In genomic region chr20:57468523-57469417, GRCh38 we compare ENCODE assay signal across 19 cellular contexts. TPM values are rescaled to one million over a fixed set of nuclear protein-coding genes. Genes with fewer than 3 reads are reported as not detected.
DNase-seq lines count a peak whose midpoint lies in the region; TF ChIP-seq lines count a peak whose summit lies in the region.
"Had no signal": no experiment of that assay in that cellular context is flagged by ENCODE, and none has a peak within 500 bp of the region (broad histone marks: within the 10 kb centered on the region; RNA-seq: fewer than 3 reads in every experiment).

No MANE protein-coding gene starts in this region.

- TF ChIP-seq EP300 in tibial nerve (IDR thresholded peaks at IDR 0.05): no peak

- peak overlapping the region in 8 of 11 experiments; percentile 12 to 88 (median 81); a peak in 12 of 22 replicates for H3K9ac ChIP-seq in BLaER1 treated with 17β-estradiol and CSF1 and Interleukin-3, amounts not matched to agents 10 nM and 100 nM

- no peaks in the 10 kb centered on the region for H3K27me3 ChIP-seq in BLaER1 treated with 17β-estradiol and CSF1 and Interleukin-3, amounts not matched to agents 10 nM and 100 nM
- H3K27me3 ChIP-seq in esophagus squamous epithelium (peaks cover 0 to 64% (median 0%) of the 10 kb centered on the region in 4 donors), tibial nerve (peaks cover 0 to 39% of the 10 kb centered on the region in 2 donors), adrenal gland (no peaks in the 10 kb centered on the region)
- H3K27me3 ChIP-seq: uterus had no signal

- no peaks in the 10 kb centered on the region for H3K36me3 ChIP-seq in BLaER1 treated with 17β-estradiol and CSF1 and Interleukin-3, amounts not matched to agents 10 nM and 100 nM
- H3K36me3 ChIP-seq in esophagus squamous epithelium: no peaks in the 10 kb centered on the region
- H3K36me3 ChIP-seq in tibial nerve: no peaks in the 10 kb centered on the region
- no peaks in the 10 kb centered on the region for H3K36me3 ChIP-seq in adrenal gland (replicated peaks in 1 of 2)
- H3K36me3 ChIP-seq: uterus had no signal

- H3K4me2 ChIP-seq in BLaER1 treated with 17β-estradiol and CSF1 and Interleukin-3, amounts not matched to agents 10 nM and 100 nM: peak overlapping the region; percentile 48 to 99 (median 96)

- no peaks in the 10 kb centered on the region for H3K9me3 Mint-ChIP-seq in IgD-negative memory B cell
- H3K9me3 Mint-ChIP-seq in activated CD4-positive, alpha-beta T cell treated with anti-CD3 and anti-CD28 coated beads, Interleukin-2, amount 10 ng/mL, durations not matched to agents 24 days and 14 days: no peaks in the 10 kb centered on the region
- H3K9me3 Mint-ChIP-seq: activated naive CD4-positive, alpha-beta T cell treated with anti-CD3 and anti-CD28 coated beads for 36 hours; stimulated activated naive CD8-positive, alpha-beta T cell treated with anti-CD3 and anti-CD28 coated beads, Interleukin-15, Interleukin-2, amounts not matched to agents 100 ng/mL and 50 ng/mL, for 24 hours had no signal

- peaks cover 27 to 36% (median 32%) of the 10 kb centered on the region in 3 donors for H3K4me1 Mint-ChIP-seq in IgD-negative memory B cell
- peaks cover 5% of the 10 kb centered on the region for H3K4me1 Mint-ChIP-seq in activated CD4-positive, alpha-beta T cell treated with anti-CD3 and anti-CD28 coated beads, Interleukin-2, amount 10 ng/mL, durations not matched to agents 24 days and 14 days

- H3K4me3 ChIP-seq in BLaER1 treated with 17β-estradiol and CSF1 and Interleukin-3, amounts not matched to agents 10 nM and 100 nM: no peak overlapping the region
- no peak overlapping the region for H3K4me3 ChIP-seq in esophagus squamous epithelium
- no peak overlapping the region for H3K4me3 ChIP-seq in tibial nerve
- no peak overlapping the region for H3K4me3 ChIP-seq in adrenal gland
- H3K4me3 ChIP-seq: uterus had no signal

- peaks cover 13% of the 10 kb centered on the region for H3K27me3 Mint-ChIP-seq in IgD-negative memory B cell
- H3K27me3 Mint-ChIP-seq in activated CD4-positive, alpha-beta T cell treated with anti-CD3 and anti-CD28 coated beads, Interleukin-2, amount 10 ng/mL, durations not matched to agents 24 days and 14 days: no peaks in the 10 kb centered on the region
- H3K27me3 Mint-ChIP-seq: stimulated activated naive CD8-positive, alpha-beta T cell treated with anti-CD3 and anti-CD28 coated beads, Interleukin-15, Interleukin-2, amounts not matched to agents 100 ng/mL and 50 ng/mL, for 24 hours had no signal

- no peak for TF ChIP-seq POLR2A in esophagus squamous epithelium (IDR thresholded peaks at IDR 0.05)
- no peak for TF ChIP-seq POLR2A in tibial nerve (IDR thresholded peaks at IDR 0.05)
- TF ChIP-seq POLR2A in adrenal gland (IDR thresholded peaks at IDR 0.05): no peak

- H4K20me1 ChIP-seq in BLaER1 treated with 17β-estradiol and CSF1 and Interleukin-3, amounts not matched to agents 10 nM and 100 nM: no peaks in the 10 kb centered on the region

- no peak for TF ChIP-seq CTCF in esophagus squamous epithelium (IDR thresholded peaks at IDR 0.05)
- no peak for TF ChIP-seq CTCF in tibial nerve (IDR thresholded peaks at IDR 0.05)
- TF ChIP-seq CTCF in adrenal gland (IDR thresholded peaks at IDR 0.05): no peak

- intact Hi-C loops in esophagus squamous epithelium (cut with DNase I) (no loop called here), posterior vena cava (cut with DNase I) (no loop called here), adrenal gland (cut with DNase I) (no loop called here)
- intact Hi-C loops in activated CD4-positive, alpha-beta T cell treated with anti-CD3 and anti-CD28 coated beads, Interleukin-2, amount 10 ng/mL, durations not matched to agents 24 days and 14 days (cut with micrococcal nuclease): no loop called here

- H3K4me1 ChIP-seq in BLaER1 treated with 17β-estradiol and CSF1 and Interleukin-3, amounts not matched to agents 10 nM and 100 nM: peaks cover 90 to 100% (median 100%) of the 10 kb centered on the region in 10 experiments
- H3K4me1 ChIP-seq in esophagus squamous epithelium (peaks cover 0 to 7% (median 3%) of the 10 kb centered on the region in 3 donors), tibial nerve (no peaks in the 10 kb centered on the region), adrenal gland (replicated peaks in 1 of 2) (no peaks in the 10 kb centered on the region)
- H3K4me1 ChIP-seq: uterus had no signal

- peak overlapping the region in 3 of 4 donors; percentile 38 to 91 (median 85) for H3K4me3 Mint-ChIP-seq in IgD-negative memory B cell
- H3K4me3 Mint-ChIP-seq in activated CD4-positive, alpha-beta T cell treated with anti-CD3 and anti-CD28 coated beads, Interleukin-2, amount 10 ng/mL, durations not matched to agents 24 days and 14 days: no peak overlapping the region
- H3K4me3 Mint-ChIP-seq: activated naive CD4-positive, alpha-beta T cell treated with anti-CD3 and anti-CD28 coated beads for 36 hours; stimulated activated naive CD8-positive, alpha-beta T cell treated with anti-CD3 and anti-CD28 coated beads, Interleukin-15, Interleukin-2, amounts not matched to agents 100 ng/mL and 50 ng/mL, for 24 hours had no signal

- 72 to 75% methylated on average over 12 to 18 of the region's 18 CpGs for WGBS in esophagus squamous epithelium, 2 donors
- 78 to 80% methylated on average over 18 of the region's 18 CpGs for WGBS in tibial nerve, 2 donors
- whole genome bisulfite sequencing in adrenal gland, 4 donors: 76 to 78% (median 77%) methylated on average over 17 to 18 of the region's 18 CpGs

- H3K27ac ChIP-seq in BLaER1 treated with 17β-estradiol and CSF1 and Interleukin-3, amounts not matched to agents 10 nM and 100 nM: peak overlapping the region in 9 of 11 experiments; percentile 41 to 99 (median 98); a peak in 17 of 22 replicates
- peak overlapping the region in 3 of 4 donors; percentile 26 to 44 (median 28) for H3K27ac ChIP-seq in esophagus squamous epithelium
- H3K27ac ChIP-seq in tibial nerve: no peak overlapping the region
- no peak overlapping the region for H3K27ac ChIP-seq in adrenal gland
- H3K27ac ChIP-seq: uterus had no signal

- peak overlapping the region in 1 of 3 donors; percentile 85 for H3K27ac Mint-ChIP-seq in IgD-negative memory B cell
- H3K27ac Mint-ChIP-seq in activated CD4-positive, alpha-beta T cell treated with anti-CD3 and anti-CD28 coated beads, Interleukin-2, amount 10 ng/mL, durations not matched to agents 24 days and 14 days: no peak overlapping the region
- H3K27ac Mint-ChIP-seq: activated naive CD4-positive, alpha-beta T cell treated with anti-CD3 and anti-CD28 coated beads for 36 hours; stimulated activated naive CD8-positive, alpha-beta T cell treated with anti-CD3 and anti-CD28 coated beads, Interleukin-15, Interleukin-2, amounts not matched to agents 100 ng/mL and 50 ng/mL, for 24 hours had no signal

- H3K36me3 Mint-ChIP-seq in IgD-negative memory B cell: no peaks in the 10 kb centered on the region
- H3K36me3 Mint-ChIP-seq in activated CD4-positive, alpha-beta T cell treated with anti-CD3 and anti-CD28 coated beads, Interleukin-2, amount 10 ng/mL, durations not matched to agents 24 days and 14 days (ENCODE audit: low read depth): no peaks in the 10 kb centered on the region

- no peak for DNase-seq in esophagus squamous epithelium (lab: John Stamatoyannopoulos, UW)
- peak; percentile 62 for DNase-seq in posterior vena cava (ENCODE audit: low spot score)
- no peak for DNase-seq in tibial nerve (ENCODE audit: low spot score in 2 of 2)
- no peak for DNase-seq in activated CD4-positive, alpha-beta T cell treated with anti-CD3 and anti-CD28 coated beads, Interleukin-2, amount 10 ng/mL, durations not matched to agents 24 days and 14 days
- no peak for DNase-seq in stimulated activated naive CD4-positive, alpha-beta T cell treated with Interleukin-2 at 50 U/mL for 16 hours (lab: John Stamatoyannopoulos, UW)
- no peak for DNase-seq in adrenal gland
- DNase-seq: ACHN; activated CD4-positive, alpha-beta T cell treated with anti-CD3 and anti-CD28 coated beads, Interleukin-2, amount 50 U/mL, for 1 hour; activated naive CD4-positive, alpha-beta T cell treated with anti-CD3 and anti-CD28 coated beads for 36 hours; activated T-cell treated with anti-CD3 and anti-CD28 coated beads for 4 hours; foreskin fibroblast; NCI-H2029 treated with DMSO at 0.1 percent for 48 hours; NCI-H524 treated with DMSO at 0.1 percent for 48 hours; stimulated activated CD4-positive, alpha-beta T cell treated with anti-CD3 and anti-CD28 coated beads, Interleukin-15, amount 100 ng/mL, for 24 hours; uterus had no signal

- no peaks in the 10 kb centered on the region for H3K9me3 ChIP-seq in BLaER1 treated with 17β-estradiol and CSF1 and Interleukin-3, amounts not matched to agents 10 nM and 100 nM (replicated peaks in 1 of 11)
- H3K9me3 ChIP-seq in esophagus squamous epithelium: no peaks in the 10 kb centered on the region
- no peaks in the 10 kb centered on the region for H3K9me3 ChIP-seq in tibial nerve
- no peaks in the 10 kb centered on the region for H3K9me3 ChIP-seq in adrenal gland (replicated peaks in 1 of 3)
- H3K9me3 ChIP-seq: uterus had no signal

RNA-seq across cellular contexts. Expression of gene CTCFL, which starts 56.2 kb away (rescaled TPM):
- not detected for polyA plus RNA-seq in IgD-negative memory B cell
- under 1 TPM in 1 of 4 donors, not detected in 3; 0.19 TPM for total RNA-seq in esophagus squamous epithelium
- total RNA-seq in posterior vena cava: not detected
- not detected for total RNA-seq in tibial nerve
- total RNA-seq in activated CD4-positive, alpha-beta T cell treated with anti-CD3 and anti-CD28 coated beads, Interleukin-2, amount 10 ng/mL, durations not matched to agents 24 days and 14 days: not detected in 2 replicates
- under 1 TPM in 2 of 8 donors, not detected in 6; 0.14 to 0.27 TPM for total RNA-seq in adrenal gland
- under 1 TPM in 1 of 3 donors, not detected in 2; 0.08 TPM for polyA plus RNA-seq in adrenal gland
- total RNA-seq: activated naive CD4-positive, alpha-beta T cell treated with anti-CD3 and anti-CD28 coated beads for 36 hours; progenitor cell of endocrine pancreas had no signal

Comparison
In these comparisons a context has a peak if more than half of its experiments do, and no peak if none do; other contexts are left out.
1. H3K27ac ChIP-seq: peak in BLaER1 treated with 17β-estradiol and CSF1 and Interleukin-3, amounts not matched to agents 10 nM and 100 nM (9 of 11) and esophagus squamous epithelium (3 of 4); none in tibial nerve (0 of 4) and adrenal gland (0 of 5).